ENCODE assay signal across 22 cellular contexts in the genomic region with DNA sequence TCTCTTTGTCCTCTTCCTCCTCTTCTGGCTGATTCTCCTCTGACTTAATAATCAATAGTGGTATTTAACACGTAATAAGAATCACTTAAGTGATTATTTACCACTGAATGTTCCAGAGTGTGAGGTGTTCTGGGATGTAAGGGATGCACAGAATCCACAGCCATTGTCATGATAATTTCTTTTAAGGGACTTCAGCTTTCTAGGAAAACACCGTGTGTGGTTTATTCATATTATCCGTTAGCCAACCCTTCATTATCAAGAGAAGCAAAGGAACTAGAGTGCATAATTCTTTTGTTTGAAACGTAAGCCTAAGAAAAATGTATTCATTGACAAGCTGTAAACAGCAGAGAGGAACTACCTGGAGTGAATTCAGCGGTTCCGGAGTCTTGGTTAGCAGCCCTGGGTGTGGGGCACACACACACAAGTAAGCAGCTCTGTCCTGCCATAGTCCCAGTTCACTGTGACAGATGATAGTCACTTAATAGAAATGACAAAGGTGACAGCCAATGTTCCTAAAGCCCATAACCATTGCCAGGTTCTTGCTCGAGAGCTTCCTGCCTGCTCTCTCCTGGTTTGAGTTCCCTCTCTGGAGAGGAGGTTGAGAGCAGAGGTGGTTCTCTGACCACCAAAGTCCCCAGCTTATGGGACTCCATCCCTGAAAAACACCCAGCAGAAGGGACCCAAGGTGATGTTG.
A peak's percentile ranks its signal among the peaks of the same experiment; 100 is the strongest.
DNase-seq lines count a peak whose midpoint lies in the region; ATAC-seq and TF ChIP-seq lines count a peak whose summit lies in the region.
"Had no signal": no experiment of that assay in that cellular context is flagged by ENCODE, and none has a peak within 500 bp of the region (broad histone marks: within the 10 kb centered on the region; RNA-seq: fewer than 3 reads in every experiment).

No MANE protein-coding gene starts in this region.

- H3K27me3 Mint-ChIP-seq in GM23338 (ENCODE audit: insufficient read depth, low read depth, poor library complexity) = no peaks in the 10 kb centered on the region
- peaks cover 7% of the 10 kb centered on the region for H3K27me3 Mint-ChIP-seq in stimulated activated naive CD8-positive, alpha-beta T cell treated with anti-CD3 and anti-CD28 coated beads, Interleukin-15, amount 100 ng/mL, for 72 hours
- H3K27me3 Mint-ChIP-seq: CD4-positive, alpha-beta T cell had no signal

- TF ChIP-seq CTCF in GM23338 (conservative IDR thresholded peaks at IDR 0.05; ENCODE audit: low read depth in 2 of 2) = no peak

- H3K9me3 Mint-ChIP-seq in GM23338 = no peaks in the 10 kb centered on the region
- no peaks in the 10 kb centered on the region for H3K9me3 Mint-ChIP-seq in stimulated activated naive CD8-positive, alpha-beta T cell treated with anti-CD3 and anti-CD28 coated beads, Interleukin-15, amount 100 ng/mL, for 72 hours
- H3K9me3 Mint-ChIP-seq: CD4-positive, alpha-beta T cell had no signal

- H3K27me3 ChIP-seq in GM23338 (ENCODE audit: insufficient read depth) (no peaks in the 10 kb centered on the region), HAP-1 (ENCODE audit: low read depth) (peaks cover 4% of the 10 kb centered on the region; the same call in 1 of the 2 replicates), NT2/D1 (ENCODE audit: insufficient read depth, insufficient read length) (no peaks in the 10 kb centered on the region), iPS-20b (ENCODE audit: insufficient read depth, low read length) (no peaks in the 10 kb centered on the region)
- H3K27me3 ChIP-seq: BLaER1 treated with 17β-estradiol and CSF1 and Interleukin-3, amounts not matched to agents 10 nM and 100 nM had no signal

- peak overlapping the region; percentile 74 for H3K27ac ChIP-seq in GM23338 (ENCODE audit: low read depth)
- H3K27ac ChIP-seq in iPS-20b (ENCODE audit: low read length) = peak overlapping the region; percentile 62
- H3K27ac ChIP-seq: A549; BLaER1 treated with 17β-estradiol and CSF1 and Interleukin-3, amounts not matched to agents 10 nM and 100 nM had no signal

- H3K9me3 ChIP-seq in HAP-1 (no peaks in the 10 kb centered on the region), NT2/D1 (ENCODE audit: insufficient read depth, low read length) (no peaks in the 10 kb centered on the region), iPS-20b (ENCODE audit: insufficient read depth, low read depth, low read length) (no peaks in the 10 kb centered on the region)
- H3K9me3 ChIP-seq: A549; BLaER1 treated with 17β-estradiol and CSF1 and Interleukin-3, amounts not matched to agents 10 nM and 100 nM had no signal

- no peaks in the 10 kb centered on the region for H3K9me2 ChIP-seq in GM23338 (ENCODE audit: insufficient read depth)

- peak overlapping the region; percentile 68 for H3K4me2 ChIP-seq in GM23338
- H3K4me2 ChIP-seq: A549; BLaER1 treated with 17β-estradiol and CSF1 and Interleukin-3, amounts not matched to agents 10 nM and 100 nM had no signal

- H3K4me1 ChIP-seq in GM23338 (ENCODE audit: insufficient read depth) = peaks cover 65% of the 10 kb centered on the region
- H3K4me1 ChIP-seq in HAP-1 = peaks cover 21% of the 10 kb centered on the region
- peaks cover 14% of the 10 kb centered on the region for H3K4me1 ChIP-seq in NT2/D1 (ENCODE audit: insufficient read depth, insufficient read length)
- peaks cover 59% of the 10 kb centered on the region for H3K4me1 ChIP-seq in iPS-20b (ENCODE audit: insufficient read depth, low read length)
- H3K4me1 ChIP-seq: A549 had no signal

- H4K20me1 ChIP-seq in GM23338 (replicated peaks; ENCODE audit: insufficient read depth) = no peaks in the 10 kb centered on the region
- H4K20me1 ChIP-seq: BLaER1 treated with 17β-estradiol and CSF1 and Interleukin-3, amounts not matched to agents 10 nM and 100 nM had no signal

- no peak overlapping the region for H3K4me3 Mint-ChIP-seq in GM23338
- no peak overlapping the region for H3K4me3 Mint-ChIP-seq in stimulated activated naive CD8-positive, alpha-beta T cell treated with anti-CD3 and anti-CD28 coated beads, Interleukin-15, amount 100 ng/mL, for 72 hours
- H3K4me3 Mint-ChIP-seq: CD4-positive, alpha-beta T cell had no signal

- H3K79me2 ChIP-seq in GM23338 (replicated peaks; ENCODE audit: insufficient read depth) = no peaks in the 10 kb centered on the region

- H3K9ac ChIP-seq in NT2/D1 (ENCODE audit: insufficient read length, low read depth) = no peak overlapping the region
- H3K9ac ChIP-seq in iPS-20b (ENCODE audit: low read depth, low read length) = peak overlapping the region; percentile 29; the same call in 1 of the 2 replicates
- H3K9ac ChIP-seq: BLaER1 treated with 17β-estradiol and CSF1 and Interleukin-3, amounts not matched to agents 10 nM and 100 nM had no signal

- peak; percentile 49 for DNase-seq in GM23338 (ENCODE audit: low spot score)
- DNase-seq in HAP-1 (ENCODE audit: low spot score in 2 of 2) = peak; percentile 27 to 74
- DNase-seq in NT2/D1 (ENCODE audit: low read depth, low spot score) = peak; percentile 56
- DNase-seq in stimulated activated naive CD8-positive, alpha-beta T cell treated with anti-CD3 and anti-CD28 coated beads, Interleukin-15, amount 100 ng/mL, for 72 hours = no peak
- no peak for DNase-seq in MV-4-11 (lab: John Stamatoyannopoulos, UW)
- DNase-seq: AML-193; CD4-positive, alpha-beta T cell; EL; GDM1; HCEC 1CT; Kasumi-1; NCI-H1105 treated with DMSO at 0.1 percent for 48 hours; NCI-H146; NCI-H1930; NCI-H526 treated with DMSO at 0.1 percent for 48 hours; SHP77 treated with DMSO at 0.1 percent for 48 hours had no signal

- H3K27ac Mint-ChIP-seq in GM23338 = no peak overlapping the region
- H3K27ac Mint-ChIP-seq in stimulated activated naive CD8-positive, alpha-beta T cell treated with anti-CD3 and anti-CD28 coated beads, Interleukin-15, amount 100 ng/mL, for 72 hours = no peak overlapping the region
- H3K27ac Mint-ChIP-seq: CD4-positive, alpha-beta T cell had no signal

- H3K36me3 ChIP-seq in GM23338 (ENCODE audit: insufficient read depth) = no peaks in the 10 kb centered on the region
- H3K36me3 ChIP-seq in HAP-1 (replicated peaks) = no peaks in the 10 kb centered on the region
- no peaks in the 10 kb centered on the region for H3K36me3 ChIP-seq in NT2/D1 (ENCODE audit: insufficient read depth, insufficient read length, low read length)
- no peaks in the 10 kb centered on the region for H3K36me3 ChIP-seq in iPS-20b (ENCODE audit: insufficient read depth, low read depth, low read length)
- H3K36me3 ChIP-seq: BLaER1 treated with 17β-estradiol and CSF1 and Interleukin-3, amounts not matched to agents 10 nM and 100 nM had no signal

- peak; percentile 19 for ATAC-seq in GM23338
- ATAC-seq in stimulated activated naive CD8-positive, alpha-beta T cell treated with anti-CD3 and anti-CD28 coated beads, Interleukin-15, amount 100 ng/mL, for 72 hours = no peak
- ATAC-seq in GM19324 (IDR thresholded peaks at IDR 0.05; ENCODE audit: low FRiP score, unreplicated experiment) = no peak
- ATAC-seq: A549, HepG2, Panc1 had no signal

- in situ Hi-C loops in HAP-1 (cut with MboI; ENCODE audit: low sequenced_read_pairs) = no loop called here

- H3K4me3 ChIP-seq in GM23338 (peak overlapping the region; percentile 31), HAP-1 (no peak overlapping the region), NT2/D1 (ENCODE audit: insufficient read length, low read depth) (no peak overlapping the region), iPS-20b (ENCODE audit: low read length) (peak overlapping the region; percentile 29)
- H3K4me3 ChIP-seq: A549; BLaER1 treated with 17β-estradiol and CSF1 and Interleukin-3, amounts not matched to agents 10 nM and 100 nM had no signal

- peaks cover 10% of the 10 kb centered on the region; the same call in 1 of the 2 replicates for H3F3A ChIP-seq in GM23338 (replicated peaks; ENCODE audit: low read depth)

- H3K36me3 Mint-ChIP-seq in GM23338 (ENCODE audit: low read depth) = no peaks in the 10 kb centered on the region; the same call in 2 of the 3 replicates

- H3K4me1 Mint-ChIP-seq in GM23338 = peaks cover 63% of the 10 kb centered on the region
- peaks cover 48% of the 10 kb centered on the region for H3K4me1 Mint-ChIP-seq in stimulated activated naive CD8-positive, alpha-beta T cell treated with anti-CD3 and anti-CD28 coated beads, Interleukin-15, amount 100 ng/mL, for 72 hours

- H2AFZ ChIP-seq in GM23338 = no peak overlapping the region

TF ChIP-seq in GM23338, 12 proteins besides CTCF, POLR2A, EP300 and RAD21:
- peak; percentile 72 for TF ChIP-seq NANOG (IDR thresholded peaks at IDR 0.05; ENCODE audit: borderline replicate concordance)
- TF ChIP-seq STAT1 (IDR thresholded peaks at IDR 0.05; ENCODE audit: unreplicated experiment) = no peak

Comparison
In these comparisons a context has a peak if more than half of its experiments do, and no peak if none do; other contexts are left out.
1. DNase-seq: peak in GM23338 (single experiment), HAP-1 (2 of 2) and NT2/D1 (single experiment); none in stimulated activated naive CD8-positive, alpha-beta T cell treated with anti-CD3 and anti-CD28 coated beads, Interleukin-15, amount 100 ng/mL, for 72 hours (0 of 2) and MV-4-11 (single experiment).
2. H3K4me3 ChIP-seq: peak in GM23338 (single experiment) and iPS-20b (single experiment); none in HAP-1 (single experiment) and NT2/D1 (single experiment).